In genomic region chrX:129779086-129779672, GRCh38 we compare ENCODE assay signal across 13 cellular contexts. TPM values are rescaled to one million over a fixed set of nuclear protein-coding genes. Genes with fewer than 3 reads are reported as not detected.
DNase-seq lines count a peak whose midpoint lies in the region; ATAC-seq, FAIRE-seq and TF ChIP-seq lines count a peak whose summit lies in the region.
"Had no signal": no experiment of that assay in that cellular context is flagged by ENCODE, and none has a peak within 500 bp of the region (broad histone marks: within the 10 kb centered on the region; RNA-seq: fewer than 3 reads in every experiment).

No MANE protein-coding gene starts in this region.

- H3K4me3 Mint-ChIP-seq in activated naive CD4-positive, alpha-beta T cell treated with anti-CD3 and anti-CD28 coated beads, Interleukin-2, amount 10 ng/mL, durations not matched to agents 7 days and 5 days, result peak overlapping the region; percentile 94
- H3K4me3 Mint-ChIP-seq in T-cell (peak overlapping the region; percentile 90 to 98 (median 94)), immature natural killer cell (peak overlapping the region; percentile 93 to 97 (median 93))

- FAIRE-seq in RCC 7860 (lab: Jason Lieb, UNC), result no peak

- peak overlapping the region; percentile 94 for H3K27ac Mint-ChIP-seq in activated naive CD4-positive, alpha-beta T cell treated with anti-CD3 and anti-CD28 coated beads, Interleukin-2, amount 10 ng/mL, durations not matched to agents 7 days and 5 days
- peak overlapping the region; percentile 84 to 97 for H3K27ac Mint-ChIP-seq in T-cell
- peak overlapping the region; percentile 90 to 100 (median 95) for H3K27ac Mint-ChIP-seq in immature natural killer cell

- CTCF ChIA-PET in activated naive CD4-positive, alpha-beta T cell treated with anti-CD3 and anti-CD28 coated beads, Interleukin-2, amount 10 ng/mL, durations not matched to agents 7 days and 5 days (lab: Charles Lee), result interaction anchor here (0.7 to 6.1 kb wide), 4 partner anchors 11 to 25 kb away, joined by 3 to 39 read pairs (median 12); no protein-coding TSS in a partner anchor
- CTCF ChIA-PET in T-cell (lab: Charles Lee), result interaction anchor here in 1 of 2 donors (1.0 kb wide), 1 partner anchor 10 kb away, joined by 3 read pairs; no protein-coding TSS in a partner anchor
- CTCF ChIA-PET in GM10248 (lab: Yijun Ruan, JAX), result interaction anchor here (1.4 kb wide), 1 partner anchor 249 kb away, joined by 3 read pairs; no protein-coding TSS in a partner anchor

- H3K27me3 Mint-ChIP-seq in activated naive CD4-positive, alpha-beta T cell treated with anti-CD3 and anti-CD28 coated beads, Interleukin-2, amount 10 ng/mL, durations not matched to agents 7 days and 5 days, result no peaks in the 10 kb centered on the region
- H3K27me3 Mint-ChIP-seq in T-cell (no peaks in the 10 kb centered on the region), immature natural killer cell (ENCODE audit: low read depth in 3 of 3) (peaks cover 15 to 36% (median 35%) of the 10 kb centered on the region in 3 donors)

- H3K27ac ChIP-seq in thymus (ENCODE audit: low read depth), result peak overlapping the region; percentile 48
- H3K27ac ChIP-seq: psoas muscle had no signal

- peaks cover 69% of the 10 kb centered on the region for H3K4me1 Mint-ChIP-seq in activated naive CD4-positive, alpha-beta T cell treated with anti-CD3 and anti-CD28 coated beads, Interleukin-2, amount 10 ng/mL, durations not matched to agents 7 days and 5 days
- H3K4me1 Mint-ChIP-seq in T-cell, result peaks cover 70 to 83% (median 73%) of the 10 kb centered on the region in 3 donors
- H3K4me1 Mint-ChIP-seq in immature natural killer cell, result peaks cover 82 to 88% of the 10 kb centered on the region in 2 donors

- no peaks in the 10 kb centered on the region for H3K27me3 ChIP-seq in thymus (ENCODE audit: control insufficient read depth, insufficient read depth)
- H3K27me3 ChIP-seq: MG63 had no signal

- peaks cover 5% of the 10 kb centered on the region for H3K36me3 ChIP-seq in thymus (ENCODE audit: control insufficient read depth, insufficient read depth)
- H3K36me3 ChIP-seq: MG63 had no signal

- no peak for TF ChIP-seq CTCF in GM10248 (IDR thresholded peaks at IDR 0.05; ENCODE audit: control extremely low read depth, extremely low read depth, low read depth, missing control alignments)

- no peaks in the 10 kb centered on the region for H3K9me3 Mint-ChIP-seq in activated naive CD4-positive, alpha-beta T cell treated with anti-CD3 and anti-CD28 coated beads, Interleukin-2, amount 10 ng/mL, durations not matched to agents 7 days and 5 days
- H3K9me3 Mint-ChIP-seq in T-cell, result no peaks in the 10 kb centered on the region
- H3K9me3 Mint-ChIP-seq in immature natural killer cell, result no peaks in the 10 kb centered on the region

- peaks cover 16% of the 10 kb centered on the region for H3K4me1 ChIP-seq in thymus (ENCODE audit: control insufficient read depth, insufficient read depth, low read length)
- H3K4me1 ChIP-seq: psoas muscle had no signal

- H3K4me3 ChIP-seq in thymus (ENCODE audit: low read length), result peak overlapping the region; percentile 67
- H3K4me3 ChIP-seq: MG63 had no signal

- no peak for DNase-seq in activated naive CD4-positive, alpha-beta T cell treated with anti-CD3 and anti-CD28 coated beads, Interleukin-2, amount 10 ng/mL, durations not matched to agents 7 days and 5 days
- no peak for DNase-seq in activated naive CD4-positive, alpha-beta T cell treated with anti-CD3 and anti-CD28 coated beads, Interleukin-2, amount 50 U/mL, for 16 hours
- DNase-seq in T-cell (no peak), immature natural killer cell (no peak), GM10248 (ENCODE audit: extremely low spot score) (no peak), RCC 7860 (ENCODE audit: low spot score) (no peak)
- no peak for DNase-seq in activated effector memory CD4-positive, alpha-beta T cell treated with Interleukin-2 at 50 U/mL for 16 hours
- DNase-seq: dorsolateral prefrontal cortex, MG63, midbrain had no signal

- ATAC-seq in T-cell (replicated peaks in 1 of 4), result no peak
- ATAC-seq: psoas muscle had no signal

- 67% methylated on average over 7 of the region's 7 CpGs for WGBS in thymus

- H3K9me3 ChIP-seq in thymus (ENCODE audit: control insufficient read depth), result no peaks in the 10 kb centered on the region
- H3K9me3 ChIP-seq: MG63, psoas muscle had no signal

- POLR2A ChIA-PET in T-cell (lab: Charles Lee) (interaction anchor here in 1 of 2 donors (1.2 kb wide), 1 partner anchor 10 kb away, joined by 3 read pairs; no protein-coding TSS in a partner anchor), GM10248 (lab: Yijun Ruan, JAX) (no interaction called here)

- peaks cover 43% of the 10 kb centered on the region for H3K36me3 Mint-ChIP-seq in activated naive CD4-positive, alpha-beta T cell treated with anti-CD3 and anti-CD28 coated beads, Interleukin-2, amount 10 ng/mL, durations not matched to agents 7 days and 5 days
- peaks cover 14% of the 10 kb centered on the region for H3K36me3 Mint-ChIP-seq in T-cell
- peaks cover 21 to 33% (median 25%) of the 10 kb centered on the region in 3 donors for H3K36me3 Mint-ChIP-seq in immature natural killer cell

RNA-seq across cellular contexts. Expression of gene SASH3, which starts 0.6 kb away (rescaled TPM):
- total RNA-seq in T-cell, result 100 to 1,000 TPM; 102 to 163 (median 142) TPM
- 100 to 1,000 TPM; 254 to 569 (median 270) TPM for polyA plus RNA-seq in immature natural killer cell
- 58.2 TPM for polyA plus RNA-seq in thymus
- total RNA-seq: fibroblast of villous mesenchyme had no signal

RNA-seq across cellular contexts. Expression of gene XPNPEP2, which starts 40.4 kb away (rescaled TPM):
- total RNA-seq in T-cell, result under 1 TPM in 4 of 5 donors, not detected in 1; 0.20 to 0.84 (median 0.37) TPM
- 1 to 10 TPM in 2 of 3 donors, under 1 TPM in 1; 0.60 to 2.9 (median 2.7) TPM for polyA plus RNA-seq in immature natural killer cell
- 0.62 TPM for polyA plus RNA-seq in thymus
- total RNA-seq: fibroblast of villous mesenchyme had no signal
